16 cellular contexts compared by ENCODE assay signal in genomic region chr9:112836394-112836793, GRCh38. TPM values are rescaled to one million over a fixed set of nuclear protein-coding genes. Genes with fewer than 3 reads are reported as not detected.
DNase-seq lines count a peak whose midpoint lies in the region; TF ChIP-seq lines count a peak whose summit lies in the region.
"Had no signal": no experiment of that assay in that cellular context is flagged by ENCODE, and none has a peak within 500 bp of the region (broad histone marks: within the 10 kb centered on the region; RNA-seq: fewer than 3 reads in every experiment).

No MANE protein-coding gene starts in this region.

- peak overlapping the region; percentile 50 for H3K4me3 Mint-ChIP-seq in progenitor cell of endocrine pancreas (ENCODE audit: low read depth)
- H3K4me3 Mint-ChIP-seq: activated CD4-positive, alpha-beta T cell treated with anti-CD3 and anti-CD28 coated beads for 36 hours; activated naive CD8-positive, alpha-beta T cell treated with anti-CD3 and anti-CD28 coated beads, Interleukin-2, amount 10 ng/mL, durations not matched to agents 7 days and 5 days had no signal

- H3K79me2 ChIP-seq in hepatocyte, result no peaks in the 10 kb centered on the region

- no peaks in the 10 kb centered on the region for H3K9me2 ChIP-seq in hepatocyte (replicated peaks; ENCODE audit: insufficient read depth)

- no peak overlapping the region for H2AFZ ChIP-seq in hepatocyte

- H3K9me3 Mint-ChIP-seq in progenitor cell of endocrine pancreas (ENCODE audit: low read depth), result peaks cover 9% of the 10 kb centered on the region
- H3K9me3 Mint-ChIP-seq: activated naive CD8-positive, alpha-beta T cell treated with anti-CD3 and anti-CD28 coated beads, Interleukin-2, amount 10 ng/mL, durations not matched to agents 7 days and 5 days had no signal

- H3K27me3 Mint-ChIP-seq in progenitor cell of endocrine pancreas, result no peaks in the 10 kb centered on the region
- H3K27me3 Mint-ChIP-seq: activated CD4-positive, alpha-beta T cell treated with anti-CD3 and anti-CD28 coated beads for 36 hours; activated naive CD8-positive, alpha-beta T cell treated with anti-CD3 and anti-CD28 coated beads, Interleukin-2, amount 10 ng/mL, durations not matched to agents 7 days and 5 days had no signal

- H3K27ac Mint-ChIP-seq in progenitor cell of endocrine pancreas, result peak overlapping the region; percentile 94
- H3K27ac Mint-ChIP-seq: activated CD4-positive, alpha-beta T cell treated with anti-CD3 and anti-CD28 coated beads for 36 hours; activated naive CD8-positive, alpha-beta T cell treated with anti-CD3 and anti-CD28 coated beads, Interleukin-2, amount 10 ng/mL, durations not matched to agents 7 days and 5 days had no signal

- whole genome bisulfite sequencing in hepatocyte (ENCODE audit: low lambda C conversion rate, missing lambda C conversion rate), result 72% methylated on average over 3 of the region's 3 CpGs

- peak overlapping the region; percentile 90 for H3K27ac ChIP-seq in hepatocyte
- H3K27ac ChIP-seq: 22Rv1 had no signal

- no peak overlapping the region for H3K4me3 ChIP-seq in hepatocyte
- H3K4me3 ChIP-seq: K562 had no signal

- H3K36me3 ChIP-seq in hepatocyte (replicated peaks; ENCODE audit: insufficient read depth, low read depth), result peaks cover 10% of the 10 kb centered on the region

- H3K9me3 ChIP-seq in hepatocyte (ENCODE audit: low read depth), result no peaks in the 10 kb centered on the region

- H3K4me1 Mint-ChIP-seq in progenitor cell of endocrine pancreas (ENCODE audit: low read depth), result peaks cover 29% of the 10 kb centered on the region
- H3K4me1 Mint-ChIP-seq: activated CD4-positive, alpha-beta T cell treated with anti-CD3 and anti-CD28 coated beads for 36 hours; activated naive CD8-positive, alpha-beta T cell treated with anti-CD3 and anti-CD28 coated beads, Interleukin-2, amount 10 ng/mL, durations not matched to agents 7 days and 5 days had no signal

- H4K20me1 ChIP-seq in hepatocyte (ENCODE audit: insufficient read depth, poor library complexity, severe bottlenecking), result no peaks in the 10 kb centered on the region

- DNase-seq in DMS79 treated with DMSO at 0.1 percent for 48 hours (lab: John Stamatoyannopoulos, UW), result peak; percentile 16
- no peak for DNase-seq in DMS79 (lab: John Stamatoyannopoulos, UW)
- peak; percentile 77 for DNase-seq in NCI-H345 (lab: John Stamatoyannopoulos, UW)
- peak; percentile 65 for DNase-seq in hepatocyte (ENCODE audit: low spot score)
- DNase-seq in progenitor cell of endocrine pancreas (ENCODE audit: low spot score, unreplicated experiment), result no peak
- DNase-seq in GDM1 (lab: John Stamatoyannopoulos, UW), result no peak
- DNase-seq in Ammon's horn (ENCODE audit: low spot score), result no peak
- no peak for DNase-seq in ureter (ENCODE audit: low spot score)
- DNase-seq: activated CD4-positive, alpha-beta T cell treated with anti-CD3 and anti-CD28 coated beads for 36 hours; activated naive CD8-positive, alpha-beta T cell treated with anti-CD3 and anti-CD28 coated beads, Interleukin-2, amount 10 ng/mL, durations not matched to agents 7 days and 5 days; COR-L47; NCI-H69; SW 1271 had no signal

- peak overlapping the region; percentile 52 for H3K4me2 ChIP-seq in hepatocyte

- H3K36me3 Mint-ChIP-seq in progenitor cell of endocrine pancreas (ENCODE audit: insufficient read depth), result peaks cover 33% of the 10 kb centered on the region

- H3K27me3 ChIP-seq in hepatocyte, result no peaks in the 10 kb centered on the region

- no peak for TF ChIP-seq CTCF in hepatocyte (IDR thresholded peaks at IDR 0.05; ENCODE audit: poor library complexity)
- TF ChIP-seq CTCF in progenitor cell of endocrine pancreas (IDR thresholded peaks at IDR 0.05; ENCODE audit: unreplicated experiment), result no peak

- peaks cover 17% of the 10 kb centered on the region for H3K4me1 ChIP-seq in hepatocyte (ENCODE audit: insufficient read depth)

RNA-seq across cellular contexts. Expression of gene SLC46A2, which starts 54.3 kb away (rescaled TPM):
- not detected in 2 replicates for total RNA-seq in hepatocyte
- polyA plus RNA-seq in hepatocyte, result not detected in 2 replicates
- total RNA-seq in progenitor cell of endocrine pancreas, result not detected in 2 replicates
- total RNA-seq in ureter, result 4.2 TPM
- total RNA-seq: activated CD4-positive, alpha-beta T cell treated with anti-CD3 and anti-CD28 coated beads for 36 hours; activated naive CD8-positive, alpha-beta T cell treated with anti-CD3 and anti-CD28 coated beads, Interleukin-2, amount 10 ng/mL, durations not matched to agents 7 days and 5 days; chondrocyte; K562 had no signal
- polyA plus RNA-seq: K562 had no signal

Comparison
In these comparisons a context has a peak if more than half of its experiments do, and no peak if none do; other contexts are left out.
1. DNase-seq: peak in DMS79 treated with DMSO at 0.1 percent for 48 hours (single experiment), NCI-H345 (single experiment) and hepatocyte (single experiment); none in DMS79 (single experiment), progenitor cell of endocrine pancreas (single experiment), GDM1 (single experiment), Ammon's horn (single experiment) and ureter (single experiment).